15 cellular contexts compared by ENCODE assay signal in the genomic region with DNA sequence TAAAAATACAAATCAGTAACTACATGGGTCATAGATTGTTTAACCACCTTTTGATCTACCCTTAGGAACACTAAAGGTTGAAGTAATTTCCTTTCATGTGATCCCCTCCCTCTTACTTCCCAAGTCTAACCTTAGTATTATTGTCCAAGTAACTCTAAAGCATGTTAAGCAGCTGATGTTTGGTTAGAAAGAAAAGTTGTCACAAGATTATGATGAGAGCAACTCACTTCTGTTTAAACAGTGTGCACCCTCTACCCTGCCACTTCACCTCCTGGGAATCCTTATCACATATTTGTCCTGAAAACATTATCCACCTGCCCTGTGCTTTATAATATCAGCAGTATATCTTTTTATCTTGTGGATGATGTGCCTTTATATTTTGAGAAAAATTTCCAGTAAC.
A peak's percentile ranks its signal among the peaks of the same experiment; 100 is the strongest.
DNase-seq lines count a peak whose midpoint lies in the region; ATAC-seq and TF ChIP-seq lines count a peak whose summit lies in the region.
"Had no signal": no experiment of that assay in that cellular context is flagged by ENCODE, and none has a peak within 500 bp of the region (broad histone marks: within the 10 kb centered on the region; RNA-seq: fewer than 3 reads in every experiment).

No MANE protein-coding gene starts in this region.

- no peaks in the 10 kb centered on the region for H4K20me1 ChIP-seq in neural progenitor cell (ENCODE audit: low read depth)

- H3K4me1 ChIP-seq in neural progenitor cell, result peaks cover 12% of the 10 kb centered on the region
- H3K4me1 ChIP-seq: SJCRH30 had no signal

- in situ Hi-C loops in SK-MEL-5 (cut with HindIII; ENCODE audit: low pct_unique_long_range_greater_than_20kb, low sequenced_read_pairs), result no loop called here

- H3K4me2 ChIP-seq in neural progenitor cell, result no peak overlapping the region

- no peaks in the 10 kb centered on the region for H3F3A ChIP-seq in neural progenitor cell (ENCODE audit: low read depth)

- H3K27me3 Mint-ChIP-seq in neural progenitor cell (ENCODE audit: insufficient read depth, low read depth), result no peaks in the 10 kb centered on the region
- no peaks in the 10 kb centered on the region for H3K27me3 Mint-ChIP-seq in activated CD8-positive, alpha-beta T cell treated with anti-CD3 and anti-CD28 coated beads for 36 hours
- H3K27me3 Mint-ChIP-seq: CD8-positive, alpha-beta memory T cell had no signal

- H3K4me1 Mint-ChIP-seq in neural progenitor cell, result peaks cover 6% of the 10 kb centered on the region
- H3K4me1 Mint-ChIP-seq in activated CD8-positive, alpha-beta T cell treated with anti-CD3 and anti-CD28 coated beads for 36 hours (ENCODE audit: low read depth), result no peaks in the 10 kb centered on the region
- H3K4me1 Mint-ChIP-seq: CD8-positive, alpha-beta memory T cell had no signal

- H3K36me3 Mint-ChIP-seq in neural progenitor cell, result no peaks in the 10 kb centered on the region
- peaks cover 2% of the 10 kb centered on the region for H3K36me3 Mint-ChIP-seq in activated CD8-positive, alpha-beta T cell treated with anti-CD3 and anti-CD28 coated beads for 36 hours (ENCODE audit: low read depth)

- no peaks in the 10 kb centered on the region for H3K9me3 ChIP-seq in neural progenitor cell (ENCODE audit: low read depth)
- H3K9me3 ChIP-seq: BE2C, MG63, SJCRH30 had no signal

- H3K9me3 Mint-ChIP-seq in neural progenitor cell, result no peaks in the 10 kb centered on the region
- no peaks in the 10 kb centered on the region for H3K9me3 Mint-ChIP-seq in activated CD8-positive, alpha-beta T cell treated with anti-CD3 and anti-CD28 coated beads for 36 hours
- H3K9me3 Mint-ChIP-seq: CD8-positive, alpha-beta memory T cell had no signal

- peak; percentile 83 for DNase-seq in NCI-H510A treated with DMSO at 0.1 percent for 48 hours (lab: John Stamatoyannopoulos, UW)
- DNase-seq in NCI-H510A (lab: John Stamatoyannopoulos, UW), result no peak
- DNase-seq in SK-MEL-5 (ENCODE audit: low read depth, low spot score), result peak; percentile 72
- no peak for DNase-seq in neural progenitor cell (ENCODE audit: low spot score)
- DNase-seq in activated CD8-positive, alpha-beta T cell treated with anti-CD3 and anti-CD28 coated beads for 36 hours, result no peak
- DNase-seq in NCI-H446 (lab: John Stamatoyannopoulos, UW), result no peak
- DNase-seq: 8988T, MG63, NCI-H226 had no signal

- no peaks in the 10 kb centered on the region for H3K36me3 ChIP-seq in neural progenitor cell
- H3K36me3 ChIP-seq: BE2C, MG63 had no signal

- no peak overlapping the region for H3K9ac ChIP-seq in neural progenitor cell

- H2AFZ ChIP-seq in neural progenitor cell (replicated peaks), result no peak overlapping the region

- peak overlapping the region; percentile 59 for H3K27ac Mint-ChIP-seq in neural progenitor cell
- no peak overlapping the region for H3K27ac Mint-ChIP-seq in activated CD8-positive, alpha-beta T cell treated with anti-CD3 and anti-CD28 coated beads for 36 hours
- H3K27ac Mint-ChIP-seq: CD14-positive monocyte; CD8-positive, alpha-beta memory T cell had no signal

- TF ChIP-seq CTCF in neural progenitor cell (IDR thresholded peaks at IDR 0.05), result no peak
- no peak for TF ChIP-seq CTCF in activated CD8-positive, alpha-beta T cell treated with anti-CD3 and anti-CD28 coated beads for 36 hours (IDR thresholded peaks at IDR 0.05)

- no peaks in the 10 kb centered on the region for H3K27me3 ChIP-seq in neural progenitor cell
- H3K27me3 ChIP-seq: BE2C, MG63, SJCRH30 had no signal

- CTCF ChIA-PET in activated CD8-positive, alpha-beta T cell treated with anti-CD3 and anti-CD28 coated beads for 36 hours (lab: Charles Lee), result interaction anchor here (0.6 to 1.0 kb wide), 3 partner anchors 8 to 15 kb away, joined by 3 read pairs; no protein-coding TSS in a partner anchor

- intact Hi-C loops in activated CD8-positive, alpha-beta T cell treated with anti-CD3 and anti-CD28 coated beads for 36 hours (cut with micrococcal nuclease), result no loop called here

- no peaks in the 10 kb centered on the region for H3K79me2 ChIP-seq in neural progenitor cell (ENCODE audit: low read depth)

- no peak overlapping the region for H3K27ac ChIP-seq in neural progenitor cell
- H3K27ac ChIP-seq: SJCRH30 had no signal

- ATAC-seq in HG03439 (IDR thresholded peaks at IDR 0.05; ENCODE audit: unreplicated experiment) (peak; percentile 18), GM18868 (IDR thresholded peaks at IDR 0.05; ENCODE audit: unreplicated experiment) (no peak)
- ATAC-seq in activated CD8-positive, alpha-beta T cell treated with anti-CD3 and anti-CD28 coated beads for 36 hours, result no peak

- no peak overlapping the region for H3K4me3 ChIP-seq in neural progenitor cell
- H3K4me3 ChIP-seq: MG63, SJCRH30 had no signal

- POLR2A ChIA-PET in activated CD8-positive, alpha-beta T cell treated with anti-CD3 and anti-CD28 coated beads for 36 hours (lab: Charles Lee), result no interaction called here

- no peak overlapping the region for H3K4me3 Mint-ChIP-seq in neural progenitor cell
- no peak overlapping the region for H3K4me3 Mint-ChIP-seq in activated CD8-positive, alpha-beta T cell treated with anti-CD3 and anti-CD28 coated beads for 36 hours
- H3K4me3 Mint-ChIP-seq: CD14-positive monocyte; CD8-positive, alpha-beta memory T cell had no signal

Comparison
In these comparisons a context has a peak if more than half of its experiments do, and no peak if none do; other contexts are left out.
1. DNase-seq: peak in NCI-H510A treated with DMSO at 0.1 percent for 48 hours (single experiment) and SK-MEL-5 (single experiment); none in NCI-H510A (single experiment), neural progenitor cell (single experiment), activated CD8-positive, alpha-beta T cell treated with anti-CD3 and anti-CD28 coated beads for 36 hours (single experiment) and NCI-H446 (0 of 2).